7 cellular contexts compared by ENCODE assay signal in genomic region chr17:45284176-45285140, GRCh38. TPM values are rescaled to one million over a fixed set of nuclear protein-coding genes. Genes with fewer than 3 reads are reported as not detected.
DNase-seq lines count a peak whose midpoint lies in the region; ATAC-seq and FAIRE-seq lines count a peak whose summit lies in the region.

No MANE protein-coding gene starts in this region.

- H3K4me3 Mint-ChIP-seq in activated CD4-positive, alpha-beta memory T cell treated with anti-CD3 and anti-CD28 coated beads, Interleukin-2, amount 10 ng/mL, durations not matched to agents 7 days and 5 days = no peak overlapping the region

- H3K9me3 Mint-ChIP-seq in activated CD4-positive, alpha-beta memory T cell treated with anti-CD3 and anti-CD28 coated beads, Interleukin-2, amount 10 ng/mL, durations not matched to agents 7 days and 5 days = no peaks in the 10 kb centered on the region

- POLR2A ChIA-PET in activated CD4-positive, alpha-beta memory T cell treated with anti-CD3 and anti-CD28 coated beads, Interleukin-2, amount 10 ng/mL, durations not matched to agents 7 days and 5 days (lab: Charles Lee) = interaction anchor here (1.1 to 4.0 kb wide), 5 partner anchors 27 to 108 kb away, joined by 3 to 16 read pairs (median 3); partner anchors contain the start of gene MAP3K14

- peaks cover 10% of the 10 kb centered on the region for H3K4me1 Mint-ChIP-seq in activated CD4-positive, alpha-beta memory T cell treated with anti-CD3 and anti-CD28 coated beads, Interleukin-2, amount 10 ng/mL, durations not matched to agents 7 days and 5 days

- peaks cover 59% of the 10 kb centered on the region for H3K36me3 Mint-ChIP-seq in activated CD4-positive, alpha-beta memory T cell treated with anti-CD3 and anti-CD28 coated beads, Interleukin-2, amount 10 ng/mL, durations not matched to agents 7 days and 5 days (ENCODE audit: low read depth)

- CTCF ChIA-PET in activated CD4-positive, alpha-beta memory T cell treated with anti-CD3 and anti-CD28 coated beads, Interleukin-2, amount 10 ng/mL, durations not matched to agents 7 days and 5 days (lab: Charles Lee) = interaction anchor here (0.7 to 1.7 kb wide), 7 partner anchors 7 to 101 kb away, joined by 3 to 9 read pairs (median 4); no protein-coding TSS in a partner anchor

- FAIRE-seq in HTR-8/SVneo (lab: Jason Lieb, UNC) = peak; percentile 84

- DNase-seq in HTR-8/SVneo (ENCODE audit: insufficient read length, low spot score) = no peak
- DNase-seq in activated CD4-positive, alpha-beta memory T cell treated with anti-CD3 and anti-CD28 coated beads, Interleukin-2, amount 10 ng/mL, durations not matched to agents 7 days and 5 days = peak; percentile 50
- DNase-seq in germinal center (ENCODE audit: low spot score) = peak; percentile 34
- DNase-seq in stimulated activated CD8-positive, alpha-beta memory T cell treated with anti-CD3 and anti-CD28 coated beads, Interleukin-4, amount 100 ng/mL, for 48 hours = peak; percentile 63
- DNase-seq in DMS114 treated with DMSO at 0.1 percent for 48 hours (lab: John Stamatoyannopoulos, UW; ENCODE audit: unreplicated experiment) = no peak

- no peaks in the 10 kb centered on the region for H3K27me3 Mint-ChIP-seq in activated CD4-positive, alpha-beta memory T cell treated with anti-CD3 and anti-CD28 coated beads, Interleukin-2, amount 10 ng/mL, durations not matched to agents 7 days and 5 days

- ATAC-seq in HG02884 (IDR thresholded peaks at IDR 0.05; ENCODE audit: unreplicated experiment) (no peak), GM19463 (IDR thresholded peaks at IDR 0.05; ENCODE audit: unreplicated experiment) (no peak)

- H3K27ac Mint-ChIP-seq in activated CD4-positive, alpha-beta memory T cell treated with anti-CD3 and anti-CD28 coated beads, Interleukin-2, amount 10 ng/mL, durations not matched to agents 7 days and 5 days = peak overlapping the region; percentile 68

RNA-seq across cellular contexts. Expression of gene SPATA32, which starts 22.6 kb away (rescaled TPM):
- total RNA-seq in activated CD4-positive, alpha-beta memory T cell treated with anti-CD3 and anti-CD28 coated beads, Interleukin-2, amount 10 ng/mL, durations not matched to agents 7 days and 5 days = under 1 TPM; 0.20 to 0.23 TPM

RNA-seq across cellular contexts. Expression of gene MAP3K14, which starts 32.4 kb away (rescaled TPM):
- 10 to 100 TPM; 28.7 to 30.6 TPM for total RNA-seq in activated CD4-positive, alpha-beta memory T cell treated with anti-CD3 and anti-CD28 coated beads, Interleukin-2, amount 10 ng/mL, durations not matched to agents 7 days and 5 days

Comparison
In these comparisons a context has a peak if more than half of its experiments do, and no peak if none do; other contexts are left out.
1. DNase-seq: peak in activated CD4-positive, alpha-beta memory T cell treated with anti-CD3 and anti-CD28 coated beads, Interleukin-2, amount 10 ng/mL, durations not matched to agents 7 days and 5 days (single experiment), germinal center (single experiment) and stimulated activated CD8-positive, alpha-beta memory T cell treated with anti-CD3 and anti-CD28 coated beads, Interleukin-4, amount 100 ng/mL, for 48 hours (single experiment); none in HTR-8/SVneo (single experiment) and DMS114 treated with DMSO at 0.1 percent for 48 hours (single experiment).